ENCODE assay signal across 21 cellular contexts in the genomic region with DNA sequence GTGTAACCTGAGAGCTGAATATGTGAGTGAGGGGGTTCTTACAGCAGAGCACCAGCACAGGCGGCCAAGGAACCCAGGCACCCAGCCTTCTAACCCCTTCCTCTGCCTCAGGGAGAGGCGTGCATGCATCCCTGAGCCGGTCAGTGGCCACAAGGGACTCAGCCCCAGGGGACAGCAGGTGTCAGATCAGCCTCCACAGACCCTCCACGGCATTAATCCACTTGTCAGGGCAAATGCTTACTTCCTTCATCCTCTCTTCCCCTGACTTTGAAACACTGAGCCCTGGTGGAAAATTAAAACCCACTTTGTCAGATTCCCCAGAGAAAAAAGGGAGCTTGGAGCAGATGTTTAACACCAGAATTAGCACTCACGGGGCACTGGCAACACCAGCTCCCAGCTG.
A peak's percentile ranks its signal among the peaks of the same experiment; 100 is the strongest.
DNase-seq lines count a peak whose midpoint lies in the region; ATAC-seq and TF ChIP-seq lines count a peak whose summit lies in the region.
"Had no signal": no experiment of that assay in that cellular context is flagged by ENCODE, and none has a peak within 500 bp of the region (broad histone marks: within the 10 kb centered on the region; RNA-seq: fewer than 3 reads in every experiment).

No MANE protein-coding gene starts in this region.

- peaks cover 18% of the 10 kb centered on the region for H3K4me1 Mint-ChIP-seq in WTC11
- H3K4me1 Mint-ChIP-seq in stimulated activated memory B cell treated with anti-CD40 and anti-IgM and Interleukin-4, amounts not matched to agents 10 μg/mL and 1 μg/mL and 100 μg/mL, for 72 hours = peaks cover 10% of the 10 kb centered on the region

- H3K27me3 Mint-ChIP-seq in WTC11 (ENCODE audit: low read depth) = no peaks in the 10 kb centered on the region
- H3K27me3 Mint-ChIP-seq in stimulated activated memory B cell treated with anti-CD40 and anti-IgM and Interleukin-4, amounts not matched to agents 10 μg/mL and 1 μg/mL and 100 μg/mL, for 72 hours = peaks cover 59% of the 10 kb centered on the region

- H3K27ac Mint-ChIP-seq in WTC11 = 0 out of 2 replicates have a peak overlapping the region, but pooled peaks have one; percentile 65
- no peak overlapping the region for H3K27ac Mint-ChIP-seq in stimulated activated memory B cell treated with anti-CD40 and anti-IgM and Interleukin-4, amounts not matched to agents 10 μg/mL and 1 μg/mL and 100 μg/mL, for 72 hours
- H3K27ac Mint-ChIP-seq: CD4-positive, alpha-beta T cell; HFFc6 had no signal

- POLR2A ChIA-PET in WTC11 (lab: Charles Lee) = no interaction called here

- DNase-seq in NCI-H1436 (lab: John Stamatoyannopoulos, UW) (peak; percentile 57), NCI-H1436 treated with DMSO at 0.1 percent for 48 hours (lab: John Stamatoyannopoulos, UW) (no peak), NCI-H2171 treated with DMSO at 0.1 percent for 48 hours (lab: John Stamatoyannopoulos, UW) (peak; percentile 82), WTC11 (ENCODE audit: low spot score) (no peak), NCI-H510A (lab: John Stamatoyannopoulos, UW) (no peak), GM19238 (ENCODE audit: insufficient read length, low spot score) (no peak), occipital lobe (lab: John Stamatoyannopoulos, UW) (no peak)
- DNase-seq: CD4-positive, alpha-beta T cell; DMS53; EL; H7; HFFc6; KBM-7; NCI-H1048; NCI-H146; NCI-H748 treated with DMSO at 0.1 percent for 48 hours; OCI-M1; Right ventricle myocardium superior had no signal

- peaks cover 4% of the 10 kb centered on the region for H3K36me3 Mint-ChIP-seq in WTC11
- no peaks in the 10 kb centered on the region for H3K36me3 Mint-ChIP-seq in stimulated activated memory B cell treated with anti-CD40 and anti-IgM and Interleukin-4, amounts not matched to agents 10 μg/mL and 1 μg/mL and 100 μg/mL, for 72 hours

- no peak overlapping the region for H3K4me3 Mint-ChIP-seq in WTC11
- H3K4me3 Mint-ChIP-seq in stimulated activated memory B cell treated with anti-CD40 and anti-IgM and Interleukin-4, amounts not matched to agents 10 μg/mL and 1 μg/mL and 100 μg/mL, for 72 hours = no peak overlapping the region
- H3K4me3 Mint-ChIP-seq: B cell; CD4-positive, alpha-beta T cell; HFFc6 had no signal

- H3K9me3 Mint-ChIP-seq in WTC11 = peaks cover 20% of the 10 kb centered on the region
- H3K9me3 Mint-ChIP-seq in stimulated activated memory B cell treated with anti-CD40 and anti-IgM and Interleukin-4, amounts not matched to agents 10 μg/mL and 1 μg/mL and 100 μg/mL, for 72 hours = no peaks in the 10 kb centered on the region
- H3K9me3 Mint-ChIP-seq: CD4-positive, alpha-beta T cell; HFFc6 had no signal

- TF ChIP-seq CTCF in WTC11 (IDR thresholded peaks at IDR 0.05) = no peak

- CTCF ChIA-PET in WTC11 (lab: Charles Lee) = interaction anchor here (1.4 kb wide), 1 partner anchor 17 kb away, joined by 5 read pairs; no protein-coding TSS in a partner anchor

- no peak for ATAC-seq in WTC11
- peak; percentile 39 for ATAC-seq in stimulated activated memory B cell treated with anti-CD40 and anti-IgM and Interleukin-4, amounts not matched to agents 10 μg/mL and 1 μg/mL and 100 μg/mL, for 72 hours
- ATAC-seq: HepG2 had no signal

TF ChIP-seq in WTC11, 78 proteins besides CTCF, POLR2A, EP300 and RAD21:
- TF ChIP-seq NR2C2 (CRISPR knock-in tag; IDR thresholded peaks at IDR 0.05) (no peak), NFE2L1 (CRISPR knock-in tag; IDR thresholded peaks at IDR 0.05) (no peak), CREM (CRISPR knock-in tag; IDR thresholded peaks at IDR 0.05) (no peak), JAZF1 (CRISPR knock-in tag; IDR thresholded peaks at IDR 0.05) (no peak), RORB (CRISPR knock-in tag; IDR thresholded peaks at IDR 0.05) (no peak), GTF2I (CRISPR knock-in tag; conservative IDR thresholded peaks at IDR 0.05) (no peak), TEAD4 (CRISPR knock-in tag; IDR thresholded peaks at IDR 0.05) (no peak), ZNF416 (CRISPR knock-in tag; IDR thresholded peaks at IDR 0.05) (no peak), CBFB (CRISPR knock-in tag; IDR thresholded peaks at IDR 0.05; ENCODE audit: low read depth) (no peak), ZNF263 (CRISPR knock-in tag; IDR thresholded peaks at IDR 0.05; ENCODE audit: low read depth) (no peak), ZNF671 (CRISPR knock-in tag; IDR thresholded peaks at IDR 0.05) (no peak), RELA (CRISPR knock-in tag; IDR thresholded peaks at IDR 0.05; ENCODE audit: borderline replicate concordance) (no peak), ZNF396 (CRISPR knock-in tag; IDR thresholded peaks at IDR 0.05; ENCODE audit: borderline replicate concordance) (no peak)
- TF ChIP-seq, protein P1, sequence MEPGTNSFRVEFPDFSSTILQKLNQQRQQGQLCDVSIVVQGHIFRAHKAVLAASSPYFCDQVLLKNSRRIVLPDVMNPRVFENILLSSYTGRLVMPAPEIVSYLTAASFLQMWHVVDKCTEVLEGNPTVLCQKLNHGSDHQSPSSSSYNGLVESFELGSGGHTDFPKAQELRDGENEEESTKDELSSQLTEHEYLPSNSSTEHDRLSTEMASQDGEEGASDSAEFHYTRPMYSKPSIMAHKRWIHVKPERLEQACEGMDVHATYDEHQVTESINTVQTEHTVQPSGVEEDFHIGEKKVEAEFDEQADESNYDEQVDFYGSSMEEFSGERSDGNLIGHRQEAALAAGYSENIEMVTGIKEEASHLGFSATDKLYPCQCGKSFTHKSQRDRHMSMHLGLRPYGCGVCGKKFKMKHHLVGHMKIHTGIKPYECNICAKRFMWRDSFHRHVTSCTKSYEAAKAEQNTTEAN (CRISPR knock-in tag; IDR thresholded peaks at IDR 0.05) = no peak
- TF ChIP-seq, protein P2, sequence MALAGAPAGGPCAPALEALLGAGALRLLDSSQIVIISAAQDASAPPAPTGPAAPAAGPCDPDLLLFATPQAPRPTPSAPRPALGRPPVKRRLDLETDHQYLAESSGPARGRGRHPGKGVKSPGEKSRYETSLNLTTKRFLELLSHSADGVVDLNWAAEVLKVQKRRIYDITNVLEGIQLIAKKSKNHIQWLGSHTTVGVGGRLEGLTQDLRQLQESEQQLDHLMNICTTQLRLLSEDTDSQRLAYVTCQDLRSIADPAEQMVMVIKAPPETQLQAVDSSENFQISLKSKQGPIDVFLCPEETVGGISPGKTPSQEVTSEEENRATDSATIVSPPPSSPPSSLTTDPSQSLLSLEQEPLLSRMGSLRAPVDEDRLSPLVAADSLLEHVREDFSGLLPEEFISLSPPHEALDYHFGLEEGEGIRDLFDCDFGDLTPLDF (CRISPR knock-in tag; IDR thresholded peaks at IDR 0.05) = no peak
- TF ChIP-seq, protein P3, sequence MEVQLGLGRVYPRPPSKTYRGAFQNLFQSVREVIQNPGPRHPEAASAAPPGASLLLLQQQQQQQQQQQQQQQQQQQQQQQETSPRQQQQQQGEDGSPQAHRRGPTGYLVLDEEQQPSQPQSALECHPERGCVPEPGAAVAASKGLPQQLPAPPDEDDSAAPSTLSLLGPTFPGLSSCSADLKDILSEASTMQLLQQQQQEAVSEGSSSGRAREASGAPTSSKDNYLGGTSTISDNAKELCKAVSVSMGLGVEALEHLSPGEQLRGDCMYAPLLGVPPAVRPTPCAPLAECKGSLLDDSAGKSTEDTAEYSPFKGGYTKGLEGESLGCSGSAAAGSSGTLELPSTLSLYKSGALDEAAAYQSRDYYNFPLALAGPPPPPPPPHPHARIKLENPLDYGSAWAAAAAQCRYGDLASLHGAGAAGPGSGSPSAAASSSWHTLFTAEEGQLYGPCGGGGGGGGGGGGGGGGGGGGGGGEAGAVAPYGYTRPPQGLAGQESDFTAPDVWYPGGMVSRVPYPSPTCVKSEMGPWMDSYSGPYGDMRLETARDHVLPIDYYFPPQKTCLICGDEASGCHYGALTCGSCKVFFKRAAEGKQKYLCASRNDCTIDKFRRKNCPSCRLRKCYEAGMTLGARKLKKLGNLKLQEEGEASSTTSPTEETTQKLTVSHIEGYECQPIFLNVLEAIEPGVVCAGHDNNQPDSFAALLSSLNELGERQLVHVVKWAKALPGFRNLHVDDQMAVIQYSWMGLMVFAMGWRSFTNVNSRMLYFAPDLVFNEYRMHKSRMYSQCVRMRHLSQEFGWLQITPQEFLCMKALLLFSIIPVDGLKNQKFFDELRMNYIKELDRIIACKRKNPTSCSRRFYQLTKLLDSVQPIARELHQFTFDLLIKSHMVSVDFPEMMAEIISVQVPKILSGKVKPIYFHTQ (CRISPR knock-in tag; IDR thresholded peaks at IDR 0.05) = no peak

Comparison
In these comparisons a context has a peak if more than half of its experiments do, and no peak if none do; other contexts are left out.
1. DNase-seq: peak in NCI-H1436 (single experiment) and NCI-H2171 treated with DMSO at 0.1 percent for 48 hours (single experiment); none in NCI-H1436 treated with DMSO at 0.1 percent for 48 hours (single experiment), WTC11 (single experiment), NCI-H510A (single experiment), GM19238 (single experiment) and occipital lobe (single experiment).